Comparison of ENCODE assay signal across 15 cellular contexts in the genomic region with DNA sequence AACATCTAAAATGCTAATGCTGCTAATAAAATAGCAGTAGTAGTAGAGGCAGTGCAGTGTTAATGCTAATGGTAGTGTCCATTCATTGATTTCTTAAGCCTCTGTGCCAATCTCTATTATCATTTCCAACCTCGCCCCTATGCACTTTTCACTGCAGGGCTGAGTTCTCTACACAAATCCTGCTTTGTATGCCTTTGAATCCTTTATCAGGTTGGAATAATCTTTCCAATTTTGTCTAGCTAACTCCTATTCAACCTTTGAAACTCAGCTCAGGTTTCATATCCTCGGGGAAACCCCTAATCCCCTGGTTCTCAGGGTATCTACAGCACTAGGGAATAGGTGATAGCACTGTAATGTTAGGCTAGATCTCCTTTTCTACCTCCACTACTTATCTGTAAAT.
DNase-seq lines count a peak whose midpoint lies in the region; ATAC-seq, FAIRE-seq and TF ChIP-seq lines count a peak whose summit lies in the region.
"Had no signal": no experiment of that assay in that cellular context is flagged by ENCODE, and none has a peak within 500 bp of the region (broad histone marks: within the 10 kb centered on the region; RNA-seq: fewer than 3 reads in every experiment).

No MANE protein-coding gene starts in this region.

- no TSS peak for BruUV-seq in Calu3 (replicated peaks; lab: Mats Ljungman, UMichigan)
- no TSS peak for BruUV-seq in GM12878 (replicated peaks; lab: Mats Ljungman, UMichigan)

- no peak overlapping the region for H3K27ac ChIP-seq in GM12878 (ENCODE audit: control insufficient read depth, insufficient read depth)
- no peak overlapping the region for H3K27ac ChIP-seq in neural progenitor cell
- H3K27ac ChIP-seq: GM23248 had no signal

- H3K9ac ChIP-seq in GM12878 (ENCODE audit: control insufficient read depth, insufficient read depth, low read length) (no peak overlapping the region), neural progenitor cell (no peak overlapping the region)
- H3K9ac ChIP-seq: GM23248 had no signal

- H3K36me3 ChIP-seq in GM12878 (ENCODE audit: control insufficient read depth in 2 of 2, insufficient read depth in 2 of 2, low read length in 1 of 2) (no peaks in the 10 kb centered on the region), neural progenitor cell (no peaks in the 10 kb centered on the region)

- no peaks in the 10 kb centered on the region for H3K27me3 ChIP-seq in GM12878 (replicated peaks in 1 of 2; ENCODE audit: control insufficient read depth in 2 of 2, insufficient read depth in 2 of 2, low read length in 1 of 2)
- H3K27me3 ChIP-seq in neural progenitor cell: no peaks in the 10 kb centered on the region

- RAD21 ChIA-PET in GM12878 (lab: Charles Lee; ENCODE audit: unreplicated experiment): interaction anchor here (1.1 to 1.8 kb wide), 3 partner anchors 41 to 175 kb away, joined by 3 to 5 read pairs (median 5); no protein-coding TSS in a partner anchor

- WGBS in GM12878 (ENCODE audit: insufficient coverage, insufficient replicate concordance, low lambda C conversion rate, missing lambda C conversion rate): 11% methylated on average over 2 of the region's 2 CpGs

- TF ChIP-seq POLR2A in GM12878 (IDR thresholded peaks at IDR 0.05; ENCODE audit: low read depth, low read length): no peak

- FAIRE-seq in HTR-8/SVneo (lab: Jason Lieb, UNC): peak; percentile 49
- no peak for FAIRE-seq in GM12878 (lab: Jason Lieb, UNC)

- no peaks in the 10 kb centered on the region for H3K36me3 Mint-ChIP-seq in Calu3 (ENCODE audit: insufficient read depth, unreplicated experiment)
- no peaks in the 10 kb centered on the region for H3K36me3 Mint-ChIP-seq in neural progenitor cell

- TF ChIP-seq RAD21 in GM12878 (IDR thresholded peaks at IDR 0.05; ENCODE audit: insufficient read depth, low read depth, low read length): no peak

- TF ChIP-seq CTCF in Calu3 (IDR thresholded peaks at IDR 0.05; ENCODE audit: unreplicated experiment): no peak
- no peak for TF ChIP-seq CTCF in GM12878 (IDR thresholded peaks at IDR 0.05 in 2 of 3, conservative IDR thresholded peaks at IDR 0.05 in 1 of 3; ENCODE audit: control insufficient read depth in 2 of 3, extremely low read depth in 1 of 3, insufficient read depth in 1 of 3, low read depth in 3 of 3, low read length in 3 of 3)
- no peak for TF ChIP-seq CTCF in neural progenitor cell (IDR thresholded peaks at IDR 0.05)

- H3K4me2 ChIP-seq in GM12878 (ENCODE audit: control insufficient read depth, insufficient read depth) (no peak overlapping the region), neural progenitor cell (peak overlapping the region; percentile 33)

- no peaks in the 10 kb centered on the region for H3K79me2 ChIP-seq in GM12878 (ENCODE audit: control insufficient read depth, insufficient read depth, low read length)
- H3K79me2 ChIP-seq in neural progenitor cell (ENCODE audit: low read depth): no peaks in the 10 kb centered on the region

- H4K20me1 ChIP-seq in GM12878 (ENCODE audit: control insufficient read depth, insufficient read depth) (no peaks in the 10 kb centered on the region), neural progenitor cell (ENCODE audit: low read depth) (no peaks in the 10 kb centered on the region)

- POLR2A ChIA-PET in GM12878 (lab: Charles Lee): interaction anchor here (0.6 kb wide), 2 partner anchors 43 to 394 kb away, joined by 3 to 8 read pairs; no protein-coding TSS in a partner anchor

- no peak overlapping the region for H3K4me3 Mint-ChIP-seq in Calu3 (ENCODE audit: low read depth, unreplicated experiment)
- H3K4me3 Mint-ChIP-seq in neural progenitor cell: no peak overlapping the region

- H3K9me3 Mint-ChIP-seq in Calu3 (ENCODE audit: low read depth, unreplicated experiment): no peaks in the 10 kb centered on the region
- peaks cover 2% of the 10 kb centered on the region for H3K9me3 Mint-ChIP-seq in neural progenitor cell

- no peaks in the 10 kb centered on the region for H3K27me3 Mint-ChIP-seq in Calu3 (ENCODE audit: unreplicated experiment)
- no peaks in the 10 kb centered on the region for H3K27me3 Mint-ChIP-seq in neural progenitor cell (ENCODE audit: insufficient read depth, low read depth)

- H2AFZ ChIP-seq in GM12878 (ENCODE audit: control insufficient read depth, low read depth, low read length) (no peak overlapping the region), neural progenitor cell (replicated peaks) (no peak overlapping the region)
- H2AFZ ChIP-seq: GM23248 had no signal

- H3K9me3 ChIP-seq in GM12878 (replicated peaks; ENCODE audit: control insufficient read depth, insufficient read depth, low read length) (no peaks in the 10 kb centered on the region; the same call in 2 of the 3 replicates), neural progenitor cell (ENCODE audit: low read depth) (no peaks in the 10 kb centered on the region)
- H3K9me3 ChIP-seq: Caco-2 had no signal

- no peak for TF ChIP-seq EP300 in GM12878 (IDR thresholded peaks at IDR 0.05; ENCODE audit: borderline replicate concordance in 1 of 2, control insufficient read depth in 1 of 2, low read depth in 2 of 2, low read length in 2 of 2)

- H3K4me1 Mint-ChIP-seq in Calu3 (ENCODE audit: low read depth, unreplicated experiment) (peaks cover 41% of the 10 kb centered on the region), neural progenitor cell (peaks cover 14% of the 10 kb centered on the region)

- in situ Hi-C loops in GM12878 (cut with MboI): no loop called here

- H3K27ac Mint-ChIP-seq in Calu3 (ENCODE audit: unreplicated experiment): peak overlapping the region; percentile 52
- no peak overlapping the region for H3K27ac Mint-ChIP-seq in neural progenitor cell

- DNase-seq in Calu3 (peak; percentile 39), HTR-8/SVneo (ENCODE audit: insufficient read length, low spot score) (no peak), GM12878 (ENCODE audit: low read depth, low spot score) (no peak), neural progenitor cell (ENCODE audit: low spot score) (peak; percentile 20), UCSD-AML1 (lab: John Stamatoyannopoulos, UW; ENCODE audit: unreplicated experiment) (no peak), left cardiac atrium (no peak), cerebellar nuclear complex (lab: John Stamatoyannopoulos, UW) (no peak)
- DNase-seq: Caco-2, DMS79, GM23248, KBM-7, NCI-H1436, NCI-H2029 treated with DMSO at 0.1 percent for 48 hours, NCI-H510A treated with DMSO at 0.1 percent for 48 hours, SHP77 treated with DMSO at 0.1 percent for 48 hours had no signal

- ATAC-seq in GM12878: peak; percentile 49; the same call in 1 of the 3 replicates
- no peak for ATAC-seq in left cardiac atrium

- no peak overlapping the region for H3K4me3 ChIP-seq in GM12878
- no peak overlapping the region for H3K4me3 ChIP-seq in neural progenitor cell
- H3K4me3 ChIP-seq: GM23248 had no signal

- CTCF ChIA-PET in Calu3 (lab: Charles Lee) (interaction anchor here (0.7 to 1.6 kb wide), 4 partner anchors 10 to 568 kb away, joined by 3 to 4 read pairs (median 3); no protein-coding TSS in a partner anchor), GM12878 (lab: Yijun Ruan, JAX) (interaction anchor here (1.0 kb wide), 1 partner anchor 878 kb away, joined by 4 read pairs; no protein-coding TSS in a partner anchor)

- no peaks in the 10 kb centered on the region for H3F3A ChIP-seq in neural progenitor cell (ENCODE audit: low read depth)

- SMC1A ChIA-PET in GM12878 (lab: Charles Lee; ENCODE audit: uncharacterized antibody, unreplicated experiment): interaction anchor here (0.9 to 1.8 kb wide), 4 partner anchors 13 to 82 kb away, joined by 3 to 6 read pairs (median 4); no protein-coding TSS in a partner anchor

- intact Hi-C loops in Calu3 (cut with micrococcal nuclease; ENCODE audit: unreplicated experiment) (loop anchor here (5.0 kb wide), 1 partner anchor 122 kb away; no protein-coding TSS in a partner anchor), GM12878 (cut with micrococcal nuclease; ENCODE audit: unreplicated experiment) (no loop called here), left cardiac atrium (cut with DNase I) (no loop called here)

- H3K4me1 ChIP-seq in GM12878 (ENCODE audit: control insufficient read depth, insufficient read depth, low read length) (no peaks in the 10 kb centered on the region), neural progenitor cell (peaks cover 20% of the 10 kb centered on the region)
- H3K4me1 ChIP-seq: Caco-2 had no signal

TF ChIP-seq in GM12878, 131 proteins besides CTCF, POLR2A, EP300 and RAD21:
- no peak for TF ChIP-seq IKZF2 (IDR thresholded peaks at IDR 0.05)

Comparison
In these comparisons a context has a peak if more than half of its experiments do, and no peak if none do; other contexts are left out.
1. DNase-seq: peak in Calu3 (single experiment) and neural progenitor cell (single experiment); none in HTR-8/SVneo (single experiment), GM12878 (single experiment), UCSD-AML1 (single experiment), left cardiac atrium (single experiment) and cerebellar nuclear complex (0 of 2).